In the genomic region with DNA sequence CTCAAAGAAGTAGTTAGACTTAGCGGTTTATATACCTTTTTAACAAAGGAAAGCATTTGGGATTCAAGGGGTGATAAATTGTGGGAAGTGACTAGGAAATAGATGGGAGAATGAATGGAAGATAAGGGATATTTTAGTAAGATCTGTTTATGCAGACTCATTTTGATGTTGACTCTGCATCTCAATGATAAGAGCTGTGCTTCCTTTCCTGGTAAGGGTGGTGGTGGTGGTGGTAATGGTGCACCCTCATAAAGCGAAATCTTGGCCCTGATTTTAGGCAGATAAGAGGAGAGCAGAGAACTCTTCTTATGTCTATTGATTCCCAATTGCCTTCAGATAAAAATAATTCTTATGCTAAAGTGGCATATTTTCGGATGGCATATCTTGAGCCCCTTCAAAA, we compare ENCODE assay signal across 2 cellular contexts.
A peak's percentile ranks its signal among the peaks of the same experiment; 100 is the strongest.
TF ChIP-seq lines count a peak whose summit lies in the region.

No MANE protein-coding gene starts in this region.

TF ChIP-seq in IMR-90, 13 proteins besides CTCF, POLR2A, EP300 and RAD21:
- TF ChIP-seq CHD1 (IDR thresholded peaks at IDR 0.05; ENCODE audit: low read depth, low read length): no peak
- TF ChIP-seq, protein P1, sequence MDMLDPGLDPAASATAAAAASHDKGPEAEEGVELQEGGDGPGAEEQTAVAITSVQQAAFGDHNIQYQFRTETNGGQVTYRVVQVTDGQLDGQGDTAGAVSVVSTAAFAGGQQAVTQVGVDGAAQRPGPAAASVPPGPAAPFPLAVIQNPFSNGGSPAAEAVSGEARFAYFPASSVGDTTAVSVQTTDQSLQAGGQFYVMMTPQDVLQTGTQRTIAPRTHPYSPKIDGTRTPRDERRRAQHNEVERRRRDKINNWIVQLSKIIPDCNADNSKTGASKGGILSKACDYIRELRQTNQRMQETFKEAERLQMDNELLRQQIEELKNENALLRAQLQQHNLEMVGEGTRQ (IDR thresholded peaks at IDR 0.05; ENCODE audit: low read depth, low read length): no peak
- no peak for TF ChIP-seq RCOR1 (IDR thresholded peaks at IDR 0.05; ENCODE audit: insufficient replicate concordance, low read length)
- no peak for TF ChIP-seq MXI1 (IDR thresholded peaks at IDR 0.05; ENCODE audit: borderline replicate concordance, low read depth, low read length)
- TF ChIP-seq CEBPB (IDR thresholded peaks at IDR 0.05; ENCODE audit: low read depth, low read length): no peak
- TF ChIP-seq MAFK (IDR thresholded peaks at IDR 0.05; ENCODE audit: low read depth, low read length): no peak
- no peak for TF ChIP-seq FOS (IDR thresholded peaks at IDR 0.05; ENCODE audit: low read depth, low read length)
- TF ChIP-seq NFE2L2 (IDR thresholded peaks at IDR 0.05; ENCODE audit: low read depth, low read length): no peak
- no peak for TF ChIP-seq RFX5 (IDR thresholded peaks at IDR 0.05; ENCODE audit: low read depth, low read length)
- TF ChIP-seq, protein P2, sequence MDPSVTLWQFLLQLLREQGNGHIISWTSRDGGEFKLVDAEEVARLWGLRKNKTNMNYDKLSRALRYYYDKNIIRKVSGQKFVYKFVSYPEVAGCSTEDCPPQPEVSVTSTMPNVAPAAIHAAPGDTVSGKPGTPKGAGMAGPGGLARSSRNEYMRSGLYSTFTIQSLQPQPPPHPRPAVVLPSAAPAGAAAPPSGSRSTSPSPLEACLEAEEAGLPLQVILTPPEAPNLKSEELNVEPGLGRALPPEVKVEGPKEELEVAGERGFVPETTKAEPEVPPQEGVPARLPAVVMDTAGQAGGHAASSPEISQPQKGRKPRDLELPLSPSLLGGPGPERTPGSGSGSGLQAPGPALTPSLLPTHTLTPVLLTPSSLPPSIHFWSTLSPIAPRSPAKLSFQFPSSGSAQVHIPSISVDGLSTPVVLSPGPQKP (IDR thresholded peaks at IDR 0.05; ENCODE audit: borderline replicate concordance, low read depth, low read length): no peak
- TF ChIP-seq SMC3 (IDR thresholded peaks at IDR 0.05; ENCODE audit: low read depth, low read length): no peak
- TF ChIP-seq BHLHE40 (IDR thresholded peaks at IDR 0.05; ENCODE audit: low read depth, low read length): no peak
- no peak for TF ChIP-seq MAZ (IDR thresholded peaks at IDR 0.05; ENCODE audit: borderline replicate concordance, low read depth, low read length)

TF ChIP-seq in K562, 482 proteins besides CTCF, POLR2A, EP300 and RAD21 (continues in another document):
- TF ChIP-seq PTBP1 (IDR thresholded peaks at IDR 0.05; ENCODE audit: low read depth, low read length): no peak
- TF ChIP-seq, protein P3, sequence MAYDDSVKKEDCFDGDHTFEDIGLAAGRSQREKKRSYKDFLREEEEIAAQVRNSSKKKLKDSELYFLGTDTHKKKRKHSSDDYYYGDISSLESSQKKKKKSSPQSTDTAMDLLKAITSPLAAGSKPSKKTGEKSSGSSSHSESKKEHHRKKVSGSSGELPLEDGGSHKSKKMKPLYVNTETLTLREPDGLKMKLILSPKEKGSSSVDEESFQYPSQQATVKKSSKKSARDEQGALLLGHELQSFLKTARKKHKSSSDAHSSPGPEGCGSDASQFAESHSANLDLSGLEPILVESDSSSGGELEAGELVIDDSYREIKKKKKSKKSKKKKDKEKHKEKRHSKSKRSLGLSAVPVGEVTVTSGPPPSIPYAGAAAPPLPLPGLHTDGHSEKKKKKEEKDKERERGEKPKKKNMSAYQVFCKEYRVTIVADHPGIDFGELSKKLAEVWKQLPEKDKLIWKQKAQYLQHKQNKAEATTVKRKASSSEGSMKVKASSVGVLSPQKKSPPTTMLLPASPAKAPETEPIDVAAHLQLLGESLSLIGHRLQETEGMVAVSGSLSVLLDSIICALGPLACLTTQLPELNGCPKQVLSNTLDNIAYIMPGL (CRISPR knock-in tag; IDR thresholded peaks at IDR 0.05): no peak
- TF ChIP-seq ZNF224 (CRISPR knock-in tag; IDR thresholded peaks at IDR 0.05): no peak
- no peak for TF ChIP-seq PRPF4 (IDR thresholded peaks at IDR 0.05; ENCODE audit: insufficient read depth, low read depth, low read length, poor library complexity, severe bottlenecking)
- TF ChIP-seq CBFA2T2 (conservative IDR thresholded peaks at IDR 0.05): 0 out of 2 replicates have a peak, but pooled peaks have one; percentile 29
- peak; percentile 50; the same call in 1 of the 2 replicates for TF ChIP-seq TAL1 (IDR thresholded peaks at IDR 0.05)
- TF ChIP-seq RCOR1 (IDR thresholded peaks at IDR 0.05; ENCODE audit: borderline replicate concordance in 1 of 2, low read depth in 2 of 2, low read length in 2 of 2): peak in 1 of 2 experiments; percentile 62; a peak in 2 of 4 replicates
- no peak for TF ChIP-seq DIDO1 (tag; IDR thresholded peaks at IDR 0.05; ENCODE audit: low read depth)
- TF ChIP-seq, protein P4, sequence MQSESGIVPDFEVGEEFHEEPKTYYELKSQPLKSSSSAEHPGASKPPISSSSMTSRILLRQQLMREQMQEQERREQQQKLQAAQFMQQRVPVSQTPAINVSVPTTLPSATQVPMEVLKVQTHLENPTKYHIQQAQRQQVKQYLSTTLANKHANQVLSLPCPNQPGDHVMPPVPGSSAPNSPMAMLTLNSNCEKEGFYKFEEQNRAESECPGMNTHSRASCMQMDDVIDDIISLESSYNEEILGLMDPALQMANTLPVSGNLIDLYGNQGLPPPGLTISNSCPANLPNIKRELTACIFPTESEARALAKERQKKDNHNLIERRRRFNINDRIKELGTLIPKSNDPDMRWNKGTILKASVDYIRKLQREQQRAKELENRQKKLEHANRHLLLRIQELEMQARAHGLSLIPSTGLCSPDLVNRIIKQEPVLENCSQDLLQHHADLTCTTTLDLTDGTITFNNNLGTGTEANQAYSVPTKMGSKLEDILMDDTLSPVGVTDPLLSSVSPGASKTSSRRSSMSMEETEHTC (IDR thresholded peaks at IDR 0.05): no peak
- no peak for TF ChIP-seq SLC30A9 (CRISPR knock-in tag; IDR thresholded peaks at IDR 0.05)
- TF ChIP-seq KLF13 (tag; IDR thresholded peaks at IDR 0.05; ENCODE audit: borderline replicate concordance, low read depth): no peak
- TF ChIP-seq ZNF644 (tag; IDR thresholded peaks at IDR 0.05; ENCODE audit: low read depth): no peak
- TF ChIP-seq SRSF7 (optimal IDR thresholded peaks at IDR 0.05; ENCODE audit: low read depth, low read length): no peak
- no peak for TF ChIP-seq XRCC3 (IDR thresholded peaks at IDR 0.05)
- no peak for TF ChIP-seq STAT5A (IDR thresholded peaks at IDR 0.05; ENCODE audit: borderline replicate concordance, low read length)
- 0 out of 2 replicates have a peak, but pooled peaks have one; percentile 43 for TF ChIP-seq ZNF766 (CRISPR knock-in tag; conservative IDR thresholded peaks at IDR 0.05)
- TF ChIP-seq PURB (CRISPR knock-in tag; IDR thresholded peaks at IDR 0.05; ENCODE audit: low read depth): no peak
- no peak for TF ChIP-seq OTX1 (CRISPR knock-in tag; IDR thresholded peaks at IDR 0.05)
- TF ChIP-seq SOX6 (IDR thresholded peaks at IDR 0.05): peak; percentile 11; the same call in 1 of the 2 replicates
- TF ChIP-seq RUNX1 (IDR thresholded peaks at IDR 0.05; ENCODE audit: low read depth): no peak
- TF ChIP-seq MAZ (CRISPR knock-in tag; conservative IDR thresholded peaks at IDR 0.05 in 1 of 2, IDR thresholded peaks at IDR 0.05 in 1 of 2): no peak
- TF ChIP-seq NBN (IDR thresholded peaks at IDR 0.05; ENCODE audit: low read depth): no peak
- no peak for TF ChIP-seq SMAD3 (CRISPR knock-in tag; conservative IDR thresholded peaks at IDR 0.05)
- TF ChIP-seq, protein P5, sequence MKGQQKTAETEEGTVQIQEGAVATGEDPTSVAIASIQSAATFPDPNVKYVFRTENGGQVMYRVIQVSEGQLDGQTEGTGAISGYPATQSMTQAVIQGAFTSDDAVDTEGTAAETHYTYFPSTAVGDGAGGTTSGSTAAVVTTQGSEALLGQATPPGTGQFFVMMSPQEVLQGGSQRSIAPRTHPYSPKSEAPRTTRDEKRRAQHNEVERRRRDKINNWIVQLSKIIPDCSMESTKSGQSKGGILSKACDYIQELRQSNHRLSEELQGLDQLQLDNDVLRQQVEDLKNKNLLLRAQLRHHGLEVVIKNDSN (CRISPR knock-in tag; IDR thresholded peaks at IDR 0.05): no peak
- no peak; the same call in 1 of the 2 replicates for TF ChIP-seq NCOR1 (IDR thresholded peaks at IDR 0.05)
- no peak for TF ChIP-seq MBD2 (IDR thresholded peaks at IDR 0.05; ENCODE audit: borderline replicate concordance, low read depth)
- TF ChIP-seq, protein P6, sequence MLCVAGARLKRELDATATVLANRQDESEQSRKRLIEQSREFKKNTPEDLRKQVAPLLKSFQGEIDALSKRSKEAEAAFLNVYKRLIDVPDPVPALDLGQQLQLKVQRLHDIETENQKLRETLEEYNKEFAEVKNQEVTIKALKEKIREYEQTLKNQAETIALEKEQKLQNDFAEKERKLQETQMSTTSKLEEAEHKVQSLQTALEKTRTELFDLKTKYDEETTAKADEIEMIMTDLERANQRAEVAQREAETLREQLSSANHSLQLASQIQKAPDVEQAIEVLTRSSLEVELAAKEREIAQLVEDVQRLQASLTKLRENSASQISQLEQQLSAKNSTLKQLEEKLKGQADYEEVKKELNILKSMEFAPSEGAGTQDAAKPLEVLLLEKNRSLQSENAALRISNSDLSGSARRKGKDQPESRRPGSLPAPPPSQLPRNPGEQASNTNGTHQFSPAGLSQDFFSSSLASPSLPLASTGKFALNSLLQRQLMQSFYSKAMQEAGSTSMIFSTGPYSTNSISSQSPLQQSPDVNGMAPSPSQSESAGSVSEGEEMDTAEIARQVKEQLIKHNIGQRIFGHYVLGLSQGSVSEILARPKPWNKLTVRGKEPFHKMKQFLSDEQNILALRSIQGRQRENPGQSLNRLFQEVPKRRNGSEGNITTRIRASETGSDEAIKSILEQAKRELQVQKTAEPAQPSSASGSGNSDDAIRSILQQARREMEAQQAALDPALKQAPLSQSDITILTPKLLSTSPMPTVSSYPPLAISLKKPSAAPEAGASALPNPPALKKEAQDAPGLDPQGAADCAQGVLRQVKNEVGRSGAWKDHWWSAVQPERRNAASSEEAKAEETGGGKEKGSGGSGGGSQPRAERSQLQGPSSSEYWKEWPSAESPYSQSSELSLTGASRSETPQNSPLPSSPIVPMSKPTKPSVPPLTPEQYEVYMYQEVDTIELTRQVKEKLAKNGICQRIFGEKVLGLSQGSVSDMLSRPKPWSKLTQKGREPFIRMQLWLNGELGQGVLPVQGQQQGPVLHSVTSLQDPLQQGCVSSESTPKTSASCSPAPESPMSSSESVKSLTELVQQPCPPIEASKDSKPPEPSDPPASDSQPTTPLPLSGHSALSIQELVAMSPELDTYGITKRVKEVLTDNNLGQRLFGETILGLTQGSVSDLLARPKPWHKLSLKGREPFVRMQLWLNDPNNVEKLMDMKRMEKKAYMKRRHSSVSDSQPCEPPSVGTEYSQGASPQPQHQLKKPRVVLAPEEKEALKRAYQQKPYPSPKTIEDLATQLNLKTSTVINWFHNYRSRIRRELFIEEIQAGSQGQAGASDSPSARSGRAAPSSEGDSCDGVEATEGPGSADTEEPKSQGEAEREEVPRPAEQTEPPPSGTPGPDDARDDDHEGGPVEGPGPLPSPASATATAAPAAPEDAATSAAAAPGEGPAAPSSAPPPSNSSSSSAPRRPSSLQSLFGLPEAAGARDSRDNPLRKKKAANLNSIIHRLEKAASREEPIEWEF (CRISPR knock-in tag; IDR thresholded peaks at IDR 0.05): no peak
- no peak for TF ChIP-seq MAFG (tag; conservative IDR thresholded peaks at IDR 0.05)
- TF ChIP-seq KDM5B (IDR thresholded peaks at IDR 0.05; ENCODE audit: insufficient replicate concordance, low read depth, low read length): no peak
- TF ChIP-seq TEAD4 (IDR thresholded peaks at IDR 0.05; ENCODE audit: low read length): peak; percentile 40; the same call in 1 of the 2 replicates
- no peak for TF ChIP-seq TEAD4 (CRISPR knock-in tag; IDR thresholded peaks at IDR 0.05; ENCODE audit: borderline replicate concordance)
- no peak for TF ChIP-seq CAMTA2 (CRISPR knock-in tag; conservative IDR thresholded peaks at IDR 0.05)
- TF ChIP-seq, protein P7, sequence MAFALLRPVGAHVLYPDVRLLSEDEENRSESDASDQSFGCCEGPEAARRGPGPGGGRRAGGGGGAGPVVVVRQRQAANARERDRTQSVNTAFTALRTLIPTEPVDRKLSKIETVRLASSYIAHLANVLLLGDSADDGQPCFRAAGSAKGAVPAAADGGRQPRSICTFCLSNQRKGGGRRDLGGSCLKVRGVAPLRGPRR (CRISPR knock-in tag; IDR thresholded peaks at IDR 0.05): no peak
- no peak for TF ChIP-seq MTF1 (CRISPR knock-in tag; IDR thresholded peaks at IDR 0.05; ENCODE audit: borderline replicate concordance)
- peak; percentile 48; the same call in 1 of the 2 replicates for TF ChIP-seq SMARCE1 (IDR thresholded peaks at IDR 0.05)
- TF ChIP-seq ARID1B (IDR thresholded peaks at IDR 0.05): peak; percentile 80
- no peak for TF ChIP-seq MYNN (IDR thresholded peaks at IDR 0.05)
- no peak for TF ChIP-seq MYNN (CRISPR knock-in tag; IDR thresholded peaks at IDR 0.05)
- TF ChIP-seq CBX3 (IDR thresholded peaks at IDR 0.05; ENCODE audit: borderline replicate concordance in 1 of 2, low read length in 2 of 2): no peak
- TF ChIP-seq SNIP1 (IDR thresholded peaks at IDR 0.05; ENCODE audit: low read depth): no peak
- TF ChIP-seq KDM1A (IDR thresholded peaks at IDR 0.05): peak; percentile 65 to 71; a peak in 3 of 4 replicates
- TF ChIP-seq SMARCA4 (IDR thresholded peaks at IDR 0.05): peak; percentile 33; the same call in 1 of the 2 replicates
- TF ChIP-seq ASH1L (IDR thresholded peaks at IDR 0.05; ENCODE audit: borderline replicate concordance, low read depth, partially characterized antibody): no peak
- no peak for TF ChIP-seq CXXC5 (CRISPR knock-in tag; IDR thresholded peaks at IDR 0.05)
- TF ChIP-seq BDP1 (IDR thresholded peaks at IDR 0.05; ENCODE audit: insufficient read depth, insufficient read length): no peak
- TF ChIP-seq ZNF384 (IDR thresholded peaks at IDR 0.05; ENCODE audit: low read depth, low read length): no peak
- TF ChIP-seq NFE2 (IDR thresholded peaks at IDR 0.05; ENCODE audit: low read depth): peak; percentile 49; the same call in 1 of the 2 replicates
- TF ChIP-seq CHD2 (IDR thresholded peaks at IDR 0.05; ENCODE audit: low read depth, low read length): no peak
- TF ChIP-seq, protein P8, sequence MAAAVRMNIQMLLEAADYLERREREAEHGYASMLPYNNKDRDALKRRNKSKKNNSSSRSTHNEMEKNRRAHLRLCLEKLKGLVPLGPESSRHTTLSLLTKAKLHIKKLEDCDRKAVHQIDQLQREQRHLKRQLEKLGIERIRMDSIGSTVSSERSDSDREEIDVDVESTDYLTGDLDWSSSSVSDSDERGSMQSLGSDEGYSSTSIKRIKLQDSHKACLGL (CRISPR knock-in tag; IDR thresholded peaks at IDR 0.05; ENCODE audit: borderline replicate concordance, poor library complexity, severe bottlenecking): no peak
- TF ChIP-seq HDAC1 (IDR thresholded peaks at IDR 0.05): peak in 1 of 2 experiments; percentile 52; a peak in 2 of 4 replicates
- TF ChIP-seq FOXA3 (CRISPR knock-in tag; conservative IDR thresholded peaks at IDR 0.05 in 1 of 2, IDR thresholded peaks at IDR 0.05 in 1 of 2): peak in 1 of 2 experiments; percentile 58; a peak in 2 of 4 replicates
- TF ChIP-seq ILF3 (IDR thresholded peaks at IDR 0.05; ENCODE audit: borderline replicate concordance): no peak
